Comparison of ENCODE assay signal across 14 cellular contexts in the genomic region with DNA sequence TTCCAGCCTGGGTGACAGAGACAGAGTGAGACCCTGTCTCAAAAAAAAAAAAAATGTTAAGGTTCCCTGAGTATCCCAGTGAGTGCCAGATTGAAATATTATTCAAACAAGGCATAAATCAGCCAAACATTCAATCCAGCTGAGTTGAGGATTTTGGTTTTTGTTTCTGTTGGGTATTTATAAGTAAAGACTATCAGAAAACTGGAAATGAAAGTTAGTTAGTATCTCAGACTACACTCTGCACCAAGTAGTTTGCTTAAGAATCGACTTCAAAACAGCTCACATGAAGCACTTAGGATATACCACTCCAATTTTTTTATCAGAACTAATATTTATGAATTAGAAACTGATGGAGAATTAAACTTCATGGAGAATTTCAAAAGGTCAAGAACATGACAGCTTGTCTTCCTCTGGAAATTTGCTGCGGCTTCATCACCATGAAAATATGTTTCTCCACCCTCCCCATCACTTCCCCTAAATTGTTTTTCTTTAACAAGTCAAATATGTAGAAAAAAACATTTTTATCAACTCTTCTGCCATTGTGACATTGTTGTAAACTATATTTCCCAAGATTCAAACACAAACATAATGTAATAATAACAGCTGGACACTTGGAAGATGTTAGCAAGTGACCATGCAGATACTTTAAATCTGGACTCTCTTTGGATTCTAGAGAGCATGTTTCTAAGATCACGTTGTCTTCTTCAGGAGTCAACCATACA.
DNase-seq lines count a peak whose midpoint lies in the region; ATAC-seq, FAIRE-seq and TF ChIP-seq lines count a peak whose summit lies in the region.
"Had no signal": no experiment of that assay in that cellular context is flagged by ENCODE, and none has a peak within 500 bp of the region (broad histone marks: within the 10 kb centered on the region; RNA-seq: fewer than 3 reads in every experiment).

No MANE protein-coding gene starts in this region.

- ATAC-seq in GM19455 (IDR thresholded peaks at IDR 0.05; ENCODE audit: unreplicated experiment) (peak; percentile 60), gastrocnemius medialis (no peak)

- no peak for TF ChIP-seq POLR2A in gastrocnemius medialis (IDR thresholded peaks at IDR 0.05)

- in situ Hi-C loops in gastrocnemius medialis (cut with MboI; ENCODE audit: low sequenced_read_pairs in 4 of 4), result no loop called here

- H3K27ac ChIP-seq in ACC112 (ENCODE audit: low read depth, low read length) (peak overlapping the region; percentile 95), gastrocnemius medialis (no peak overlapping the region), PC-9 (no peak overlapping the region)

- intact Hi-C loops in gastrocnemius medialis (cut with DNase I; ENCODE audit: low total_unique reads), result no loop called here
- intact Hi-C loops in PC-9 (cut with micrococcal nuclease; ENCODE audit: unreplicated experiment), result no loop called here

- peak; percentile 33 for FAIRE-seq in HTR-8/SVneo (lab: Jason Lieb, UNC)

- POLR2A ChIA-PET in PC-9 (lab: Charles Lee; ENCODE audit: unreplicated experiment), result no interaction called here

- DNase-seq in HTR-8/SVneo (ENCODE audit: insufficient read length, low spot score) (no peak), fibroblast of pulmonary artery (ENCODE audit: low read depth) (peak; percentile 67), NCI-H1048 (lab: John Stamatoyannopoulos, UW) (no peak), gastrocnemius medialis (no peak), epidermal melanocyte (ENCODE audit: insufficient read length, low spot score) (no peak), PC-9 (no peak)
- DNase-seq: activated gamma-delta T cell treated with Interleukin-2 at 50 U/mL for 16 hours; CD4-positive, alpha-beta T cell; cortex of kidney; naive thymus-derived CD8-positive, alpha-beta T cell; NCI-H2029; stimulated activated CD4-positive, alpha-beta T cell treated with anti-CD3 and anti-CD28 coated beads, Interleukin-2, amount 100 ng/mL, for 24 hours had no signal

- H3K9me3 ChIP-seq in gastrocnemius medialis, result no peaks in the 10 kb centered on the region
- H3K9me3 ChIP-seq in PC-9 (ENCODE audit: insufficient read depth, low read depth), result peaks cover 12% of the 10 kb centered on the region; the same call in 1 of the 2 replicates

- no TSS peak for BruUV-seq in PC-9 (replicated peaks; lab: Mats Ljungman, UMichigan)

- TF ChIP-seq CTCF in fibroblast of pulmonary artery (IDR thresholded peaks at IDR 0.05; ENCODE audit: low read length, missing control alignments) (no peak), gastrocnemius medialis (IDR thresholded peaks at IDR 0.05 in 4 of 5, conservative IDR thresholded peaks at IDR 0.05 in 1 of 5) (no peak), PC-9 (conservative IDR thresholded peaks at IDR 0.05) (no peak)

- H3K4me3 ChIP-seq in ACC112 (ENCODE audit: low read depth, low read length) (peak overlapping the region; percentile 49; the same call in 1 of the 2 replicates), fibroblast of pulmonary artery (replicated peaks; ENCODE audit: low read depth, low read length) (no peak overlapping the region), gastrocnemius medialis (no peak overlapping the region), PC-9 (no peak overlapping the region)

- H3F3A ChIP-seq in PC-9 (ENCODE audit: insufficient read depth, low read depth), result no peaks in the 10 kb centered on the region

- H3K36me3 ChIP-seq in ACC112 (ENCODE audit: insufficient read depth, low read length), result no peaks in the 10 kb centered on the region
- H3K36me3 ChIP-seq in gastrocnemius medialis, result no peaks in the 10 kb centered on the region
- H3K36me3 ChIP-seq in PC-9 (ENCODE audit: low read depth), result no peaks in the 10 kb centered on the region

- no peak overlapping the region for H3K4me2 ChIP-seq in PC-9

- H3K79me2 ChIP-seq in ACC112 (ENCODE audit: control insufficient read depth, insufficient read depth, low read length, unreplicated experiment), result no peaks in the 10 kb centered on the region
- no peaks in the 10 kb centered on the region for H3K79me2 ChIP-seq in PC-9 (ENCODE audit: low read depth)

- peaks cover 38% of the 10 kb centered on the region for H3K4me1 ChIP-seq in ACC112 (ENCODE audit: control insufficient read depth, insufficient read depth, low read length, unreplicated experiment)
- no peaks in the 10 kb centered on the region for H3K4me1 ChIP-seq in gastrocnemius medialis
- peaks cover 8% of the 10 kb centered on the region; the same call in 1 of the 2 replicates for H3K4me1 ChIP-seq in PC-9 (replicated peaks; ENCODE audit: insufficient read depth)

- CTCF ChIA-PET in PC-9 (lab: Charles Lee), result interaction anchor here (0.6 to 0.7 kb wide), 2 partner anchors 26 to 182 kb away, joined by 3 read pairs; no protein-coding TSS in a partner anchor

- H3K27me3 ChIP-seq in ACC112 (ENCODE audit: insufficient read depth, low read length), result no peaks in the 10 kb centered on the region
- no peaks in the 10 kb centered on the region for H3K27me3 ChIP-seq in gastrocnemius medialis
- H3K27me3 ChIP-seq in PC-9 (ENCODE audit: insufficient read depth, low read depth), result no peaks in the 10 kb centered on the region

- H3K9me2 ChIP-seq in PC-9 (ENCODE audit: insufficient read depth), result no peaks in the 10 kb centered on the region; the same call in 1 of the 2 replicates

- peak overlapping the region; percentile 78 for H2AFZ ChIP-seq in ACC112 (ENCODE audit: low read length, unreplicated experiment)
- no peak overlapping the region for H2AFZ ChIP-seq in PC-9

- H4K20me1 ChIP-seq in PC-9 (ENCODE audit: insufficient read depth), result no peaks in the 10 kb centered on the region
